In the genomic region with DNA sequence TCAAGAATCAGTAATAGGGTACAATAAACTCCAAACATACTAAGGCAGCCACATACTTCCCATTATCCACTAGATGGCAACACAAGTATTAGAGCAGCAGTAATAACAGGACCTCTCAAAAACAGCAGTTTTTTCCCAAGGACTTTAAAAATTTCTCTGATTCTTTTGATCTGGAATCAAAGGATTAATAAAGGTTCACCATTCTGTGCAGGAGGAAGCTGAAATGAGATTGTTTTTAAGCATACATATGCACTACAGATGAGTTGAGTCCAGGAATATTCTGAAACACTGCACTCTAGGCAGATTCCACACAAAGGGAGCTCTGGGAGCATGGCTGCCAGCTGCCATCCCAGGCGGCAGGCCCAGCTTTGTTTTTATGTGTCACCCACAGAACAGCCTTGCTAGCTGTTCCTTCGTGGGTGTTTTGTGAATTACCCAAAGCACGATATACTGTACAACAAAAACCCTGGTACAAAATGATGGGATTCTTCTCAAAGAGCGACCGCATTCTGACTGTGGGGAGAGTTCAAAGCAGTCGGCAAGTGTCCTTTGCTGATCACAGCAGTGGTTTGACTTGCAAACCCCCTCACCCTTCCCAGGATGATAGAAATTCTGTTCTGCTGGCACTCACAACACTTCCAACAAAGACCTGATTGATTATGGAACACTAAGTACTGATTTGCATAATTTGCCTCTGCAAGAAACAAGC, we compare ENCODE assay signal across 8 cellular contexts.
A peak's percentile ranks its signal among the peaks of the same experiment; 100 is the strongest.
DNase-seq lines count a peak whose midpoint lies in the region; ATAC-seq and TF ChIP-seq lines count a peak whose summit lies in the region.

No MANE protein-coding gene starts in this region.

- H3K9ac ChIP-seq in mammary epithelial cell (ENCODE audit: insufficient read depth, low read length) = no peak overlapping the region

- no peaks in the 10 kb centered on the region for H4K20me1 ChIP-seq in mammary epithelial cell (ENCODE audit: insufficient read depth, low read length)

- dilution Hi-C loops in mammary epithelial cell (cut with HindIII; ENCODE audit: low sequenced_read_pairs) = no loop called here

- WGBS in mammary epithelial cell (ENCODE audit: low coverage, missing lambda C conversion rate) = 16% methylated on average over 6 of the region's 6 CpGs

- H3K4me3 Mint-ChIP-seq in CD8-positive, alpha-beta T cell = no peak overlapping the region

- H3K27me3 ChIP-seq in mammary epithelial cell (ENCODE audit: insufficient read depth, low read length) (no peaks in the 10 kb centered on the region), lower lobe of right lung (ENCODE audit: low read depth) (no peaks in the 10 kb centered on the region)
- H3K27me3 ChIP-seq in CD8-positive, alpha-beta T cell (ENCODE audit: insufficient read depth, low read length) = no peaks in the 10 kb centered on the region

- H3K36me3 Mint-ChIP-seq in CD8-positive, alpha-beta T cell = no peaks in the 10 kb centered on the region

- in situ Hi-C loops in mammary epithelial cell (cut with MboI; ENCODE audit: low sequenced_read_pairs in 2 of 2) = loop anchor here (10.0 to 25.0 kb wide), 3 partner anchors 381 to 506 kb away; a partner anchor contains a TSS

- POLR2A ChIA-PET in CD8-positive, alpha-beta T cell (lab: Charles Lee) = no interaction called here

- H3K27ac ChIP-seq in mammary epithelial cell (ENCODE audit: insufficient read depth, low read depth, low read length) (no peak overlapping the region), lower lobe of right lung (no peak overlapping the region)
- H3K27ac ChIP-seq in CD8-positive, alpha-beta T cell (ENCODE audit: low read depth, low read length) = no peak overlapping the region

- H3K36me3 ChIP-seq in mammary epithelial cell (ENCODE audit: insufficient read depth, low read length) (no peaks in the 10 kb centered on the region), lower lobe of right lung (no peaks in the 10 kb centered on the region)
- H3K36me3 ChIP-seq in CD8-positive, alpha-beta T cell (ENCODE audit: insufficient read depth, low read length) = no peaks in the 10 kb centered on the region

- H3K4me3 ChIP-seq in mammary epithelial cell (replicated peaks in 1 of 3; ENCODE audit: insufficient read depth in 1 of 3, low read depth in 2 of 3, low read length in 3 of 3) = no peak overlapping the region
- no peak overlapping the region for H3K4me3 ChIP-seq in lower lobe of right lung
- H3K4me3 ChIP-seq in CD8-positive, alpha-beta T cell (ENCODE audit: low read depth, low read length) = no peak overlapping the region

- peaks cover 21% of the 10 kb centered on the region for H3K79me2 ChIP-seq in mammary epithelial cell (ENCODE audit: insufficient read depth, low read length)

- no peaks in the 10 kb centered on the region for H3K9me3 Mint-ChIP-seq in CD8-positive, alpha-beta T cell

- H3K27ac Mint-ChIP-seq in CD8-positive, alpha-beta T cell = no peak overlapping the region

- H3K4me1 Mint-ChIP-seq in CD8-positive, alpha-beta T cell (ENCODE audit: low read depth) = peaks cover 23% of the 10 kb centered on the region

- H3K4me2 ChIP-seq in mammary epithelial cell (ENCODE audit: insufficient read depth, low read depth, low read length) = no peak overlapping the region

- H3K27me3 Mint-ChIP-seq in CD8-positive, alpha-beta T cell (ENCODE audit: low read depth) = no peaks in the 10 kb centered on the region

- TF ChIP-seq CTCF in AG09319 (IDR thresholded peaks at IDR 0.05; ENCODE audit: low read depth, low read length) (peak; percentile 66), mammary epithelial cell (conservative IDR thresholded peaks at IDR 0.05 in 1 of 2, IDR thresholded peaks at IDR 0.05 in 1 of 2; ENCODE audit: extremely low read depth in 1 of 2, insufficient read depth in 1 of 2, low read depth in 1 of 2, low read length in 2 of 2) (peak; percentile 29 to 45), lower lobe of right lung (IDR thresholded peaks at IDR 0.05) (peak; percentile 11)
- TF ChIP-seq CTCF in CD8-positive, alpha-beta T cell (IDR thresholded peaks at IDR 0.05) = no peak

- ATAC-seq in lower lobe of right lung = no peak
- ATAC-seq in CD8-positive, alpha-beta T cell = no peak

- CTCF ChIA-PET in mammary epithelial cell (lab: Charles Lee; ENCODE audit: low non-redundant PET) = interaction anchor here (0.6 to 0.7 kb wide), 2 partner anchors 16 to 384 kb away, joined by 3 read pairs; no protein-coding TSS in a partner anchor
- CTCF ChIA-PET in CD8-positive, alpha-beta T cell (lab: Charles Lee) = interaction anchor here (1.0 to 1.2 kb wide), 2 partner anchors 11 to 50 kb away, joined by 3 to 5 read pairs; no protein-coding TSS in a partner anchor

- H3K4me1 ChIP-seq in mammary epithelial cell (ENCODE audit: insufficient read depth, low read length) (peaks cover 2% of the 10 kb centered on the region), lower lobe of right lung (no peaks in the 10 kb centered on the region)
- no peaks in the 10 kb centered on the region for H3K4me1 ChIP-seq in CD8-positive, alpha-beta T cell (ENCODE audit: insufficient read depth, low read length)

- intact Hi-C loops in mammary epithelial cell (cut with micrococcal nuclease) (no loop called here), lower lobe of right lung (cut with DNase I) (no loop called here)
- intact Hi-C loops in CD8-positive, alpha-beta T cell (cut with DNase I, micrococcal nuclease) = no loop called here

- H2AFZ ChIP-seq in mammary epithelial cell (ENCODE audit: low read depth, low read length) = peak overlapping the region; percentile 2

- H3K9me3 ChIP-seq in mammary epithelial cell (replicated peaks; ENCODE audit: insufficient read depth, low read length) (no peaks in the 10 kb centered on the region), lower lobe of right lung (no peaks in the 10 kb centered on the region)
- H3K9me3 ChIP-seq in CD8-positive, alpha-beta T cell (ENCODE audit: low read length) = no peaks in the 10 kb centered on the region

- no TSS peak for BruUV-seq in mammary epithelial cell (replicated peaks; lab: Mats Ljungman, UMichigan)

- no peak for DNase-seq in AG09319 (ENCODE audit: extremely low read depth, low read depth)
- DNase-seq in Kasumi-1 (lab: John Stamatoyannopoulos, UW) = peak; percentile 43 to 53
- DNase-seq in mammary epithelial cell = no peak
- no peak for DNase-seq in lower lobe of right lung
- DNase-seq in CD8-positive, alpha-beta T cell = no peak
- no peak for DNase-seq in activated T-cell treated with anti-CD3 and anti-CD28 coated beads for 4 hours
- DNase-seq in OCI-M2 (lab: John Stamatoyannopoulos, UW; ENCODE audit: unreplicated experiment) = no peak
- no peak for DNase-seq in RPMI8226

Comparison
In these comparisons a context has a peak if more than half of its experiments do, and no peak if none do; other contexts are left out.
1. DNase-seq: peak in Kasumi-1 (2 of 2); none in AG09319 (single experiment), mammary epithelial cell (single experiment), lower lobe of right lung (single experiment), CD8-positive, alpha-beta T cell (0 of 7), activated T-cell treated with anti-CD3 and anti-CD28 coated beads for 4 hours (single experiment), OCI-M2 (single experiment) and RPMI8226 (single experiment).